ENCODE assay signal across 8 cellular contexts in genomic region chr12:52052471-52053186, GRCh38. TPM values are rescaled to one million over a fixed set of nuclear protein-coding genes. Genes with fewer than 3 reads are reported as not detected.
A peak's percentile ranks its signal among the peaks of the same experiment; 100 is the strongest.
DNase-seq lines count a peak whose midpoint lies in the region; ATAC-seq, FAIRE-seq and TF ChIP-seq lines count a peak whose summit lies in the region.

No MANE protein-coding gene starts in this region.

- TF ChIP-seq POLR2A in tibial nerve (IDR thresholded peaks at IDR 0.05): peak in 1 of 2 donors; percentile 33

- TF ChIP-seq CTCF in kidney (IDR thresholded peaks at IDR 0.05; ENCODE audit: borderline replicate concordance, extremely low read depth, insufficient read depth): no peak
- TF ChIP-seq CTCF in tibial nerve (IDR thresholded peaks at IDR 0.05): no peak

- ATAC-seq in HG03460 (IDR thresholded peaks at IDR 0.05; ENCODE audit: unreplicated experiment): no peak

- H3K9me3 ChIP-seq in kidney (ENCODE audit: control insufficient read depth in 1 of 2, low read length in 2 of 2) (no peaks in the 10 kb centered on the region), tibial nerve (no peaks in the 10 kb centered on the region)

- peak; percentile 75 for DNase-seq in activated effector memory CD4-positive, alpha-beta T cell treated with anti-CD3 and anti-CD28 coated beads, Interleukin-2, amount 50 U/mL, for 16 hours
- DNase-seq in activated effector memory CD4-positive, alpha-beta T cell treated with Interleukin-2 at 50 U/mL for 16 hours: no peak
- no peak for DNase-seq in activated T-helper 2 cell treated with anti-CD3 and anti-CD28 coated beads, Interferon-gamma antibody, Interleukin-2, Interleukin-4, amounts not matched to agents 10 μg/mL and 5 μg/mL and 100 μg/mL, durations not matched to agents 14 hours and 24 hours and 36 hours (ENCODE audit: low spot score)
- DNase-seq in kidney (no peak), tibial nerve (ENCODE audit: low spot score in 2 of 2) (no peak), iPS-NIHi11 (ENCODE audit: low spot score) (no peak), retina (no peak)

- FAIRE-seq in kidney (lab: Jason Lieb, UNC): no peak

- H3K27ac ChIP-seq in kidney (ENCODE audit: low read depth in 2 of 2, low read length in 2 of 2) (peak overlapping the region; percentile 94 to 97), tibial nerve (peak overlapping the region; percentile 98 to 100 (median 98))

- H3K36me3 ChIP-seq in kidney (ENCODE audit: control insufficient read depth in 1 of 2, insufficient read depth in 2 of 2, low read length in 2 of 2) (peaks cover 10 to 50% of the 10 kb centered on the region in 2 donors), tibial nerve (peaks cover 2 to 42% (median 10%) of the 10 kb centered on the region in 3 donors)

- intact Hi-C loops in activated T-helper 2 cell treated with anti-CD3 and anti-CD28 coated beads, Interferon-gamma antibody, Interleukin-2, Interleukin-4, amounts not matched to agents 10 μg/mL and 5 μg/mL and 100 μg/mL, durations not matched to agents 14 hours and 24 hours and 36 hours (cut with micrococcal nuclease): no loop called here
- intact Hi-C loops in kidney (cut with DNase I): no loop called here

- TF ChIP-seq EP300 in tibial nerve (IDR thresholded peaks at IDR 0.05): peak in 1 of 2 donors; percentile 83

- H3K27me3 ChIP-seq in tibial nerve: no peaks in the 10 kb centered on the region

- no peaks in the 10 kb centered on the region for H3K9me3 Mint-ChIP-seq in activated T-helper 2 cell treated with anti-CD3 and anti-CD28 coated beads, Interferon-gamma antibody, Interleukin-2, Interleukin-4, amounts not matched to agents 10 μg/mL and 5 μg/mL and 100 μg/mL, durations not matched to agents 14 hours and 24 hours and 36 hours

- H3K4me3 ChIP-seq in kidney (ENCODE audit: low read length in 2 of 2): peak overlapping the region; percentile 78 to 84
- peak overlapping the region; percentile 51 to 76 (median 58) for H3K4me3 ChIP-seq in tibial nerve

- peaks cover 23% of the 10 kb centered on the region for H3K4me1 Mint-ChIP-seq in activated T-helper 2 cell treated with anti-CD3 and anti-CD28 coated beads, Interferon-gamma antibody, Interleukin-2, Interleukin-4, amounts not matched to agents 10 μg/mL and 5 μg/mL and 100 μg/mL, durations not matched to agents 14 hours and 24 hours and 36 hours (ENCODE audit: low read depth)

- peak overlapping the region; percentile 98 for H3K4me3 Mint-ChIP-seq in activated T-helper 2 cell treated with anti-CD3 and anti-CD28 coated beads, Interferon-gamma antibody, Interleukin-2, Interleukin-4, amounts not matched to agents 10 μg/mL and 5 μg/mL and 100 μg/mL, durations not matched to agents 14 hours and 24 hours and 36 hours (ENCODE audit: low read depth)

- H3K4me1 ChIP-seq in kidney (ENCODE audit: control insufficient read depth in 1 of 2, insufficient read depth in 1 of 2, low read depth in 1 of 2, low read length in 2 of 2) (peaks cover 8 to 18% of the 10 kb centered on the region in 2 donors), tibial nerve (peaks cover 0 to 43% (median 18%) of the 10 kb centered on the region in 4 donors)

- no peaks in the 10 kb centered on the region for H3K27me3 Mint-ChIP-seq in activated T-helper 2 cell treated with anti-CD3 and anti-CD28 coated beads, Interferon-gamma antibody, Interleukin-2, Interleukin-4, amounts not matched to agents 10 μg/mL and 5 μg/mL and 100 μg/mL, durations not matched to agents 14 hours and 24 hours and 36 hours (ENCODE audit: low read depth)

- H3K27ac Mint-ChIP-seq in activated T-helper 2 cell treated with anti-CD3 and anti-CD28 coated beads, Interferon-gamma antibody, Interleukin-2, Interleukin-4, amounts not matched to agents 10 μg/mL and 5 μg/mL and 100 μg/mL, durations not matched to agents 14 hours and 24 hours and 36 hours: peak overlapping the region; percentile 92

- peaks cover 68% of the 10 kb centered on the region for H3K36me3 Mint-ChIP-seq in activated T-helper 2 cell treated with anti-CD3 and anti-CD28 coated beads, Interferon-gamma antibody, Interleukin-2, Interleukin-4, amounts not matched to agents 10 μg/mL and 5 μg/mL and 100 μg/mL, durations not matched to agents 14 hours and 24 hours and 36 hours (ENCODE audit: low read depth)

- WGBS in tibial nerve, 2 donors: 20 to 56% methylated on average over 7 of the region's 7 CpGs

- H3K9ac ChIP-seq in kidney (ENCODE audit: low read length in 2 of 2): peak overlapping the region; percentile 84 to 93

RNA-seq across cellular contexts. Expression of gene NR4A1, which starts 1.4 kb away (rescaled TPM):
- 134 and 139 TPM in 2 replicates for total RNA-seq in activated T-helper 2 cell treated with anti-CD3 and anti-CD28 coated beads, Interferon-gamma antibody, Interleukin-2, Interleukin-4, amounts not matched to agents 10 μg/mL and 5 μg/mL and 100 μg/mL, durations not matched to agents 14 hours and 24 hours and 36 hours
- total RNA-seq in kidney: 37.2 TPM
- polyA plus RNA-seq in kidney (ENCODE audit: insufficient read depth, low read depth, low replicate concordance): 54.1 TPM
- 1,000 to 10,000 TPM in 1 of 4 donors, 100 to 1,000 TPM in 3; 390 to 1,252 (median 718) TPM for total RNA-seq in tibial nerve

RNA-seq across cellular contexts. Expression of gene ATG101, which starts 17.1 kb away (rescaled TPM):
- total RNA-seq in activated T-helper 2 cell treated with anti-CD3 and anti-CD28 coated beads, Interferon-gamma antibody, Interleukin-2, Interleukin-4, amounts not matched to agents 10 μg/mL and 5 μg/mL and 100 μg/mL, durations not matched to agents 14 hours and 24 hours and 36 hours: 44.6 and 45.9 TPM in 2 replicates
- total RNA-seq in kidney (32.1 TPM), tibial nerve (10 to 100 TPM; 32.6 to 49.6 (median 37.5) TPM)
- 53.0 TPM for polyA plus RNA-seq in kidney (ENCODE audit: insufficient read depth, low read depth, low replicate concordance)

RNA-seq across cellular contexts. Expression of gene SMIM41, which starts 26.9 kb away (rescaled TPM):
- total RNA-seq in activated T-helper 2 cell treated with anti-CD3 and anti-CD28 coated beads, Interferon-gamma antibody, Interleukin-2, Interleukin-4, amounts not matched to agents 10 μg/mL and 5 μg/mL and 100 μg/mL, durations not matched to agents 14 hours and 24 hours and 36 hours: 0.14 and 0.16 TPM in 2 replicates
- 0.31 TPM for total RNA-seq in kidney
- not detected for polyA plus RNA-seq in kidney (ENCODE audit: insufficient read depth, low read depth, low replicate concordance)
- total RNA-seq in tibial nerve: 10 to 100 TPM; 16.5 to 78.7 (median 39.3) TPM

RNA-seq across cellular contexts. Expression of gene TAMALIN, which starts 45.9 kb away (rescaled TPM):
- total RNA-seq in activated T-helper 2 cell treated with anti-CD3 and anti-CD28 coated beads, Interferon-gamma antibody, Interleukin-2, Interleukin-4, amounts not matched to agents 10 μg/mL and 5 μg/mL and 100 μg/mL, durations not matched to agents 14 hours and 24 hours and 36 hours: 6.0 and 6.1 TPM in 2 replicates
- total RNA-seq in kidney: 52.3 TPM
- 22.3 TPM for polyA plus RNA-seq in kidney (ENCODE audit: insufficient read depth, low read depth, low replicate concordance)
- 10 to 100 TPM; 30.6 to 54.0 (median 37.8) TPM for total RNA-seq in tibial nerve

Comparison
In these comparisons a context has a peak if more than half of its experiments do, and no peak if none do; other contexts are left out.
1. RNA of gene SMIM41, which starts 26.9 kb away (total RNA-seq): 16.5 to 78.7 TPM in tibial nerve; 0.31 TPM in kidney (single experiment) and 0.14 to 0.16 TPM in activated T-helper 2 cell treated with anti-CD3 and anti-CD28 coated beads, Interferon-gamma antibody, Interleukin-2, Interleukin-4, amounts not matched to agents 10 μg/mL and 5 μg/mL and 100 μg/mL, durations not matched to agents 14 hours and 24 hours and 36 hours; every median in the first group is over 10 times any median in the second.